In the genomic region with DNA sequence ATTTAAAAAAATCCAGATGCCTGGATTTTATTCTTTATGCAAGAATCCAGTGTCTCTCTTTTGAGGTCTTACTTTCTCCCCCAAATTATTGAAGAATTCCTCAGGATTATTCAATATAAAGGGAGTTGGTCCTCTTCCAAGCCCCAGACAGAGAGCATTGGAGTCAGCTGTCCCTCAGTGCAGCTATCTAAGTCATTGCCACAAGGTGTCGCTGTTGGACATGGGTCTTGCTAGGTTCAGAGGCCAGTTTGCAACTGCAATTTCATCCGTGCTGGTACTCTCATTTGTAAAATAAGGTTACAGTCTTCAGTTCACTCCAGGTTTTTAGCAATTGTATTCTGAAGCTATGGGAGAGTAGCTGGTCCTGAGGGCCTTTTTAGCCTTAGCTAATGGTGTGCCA, we compare ENCODE assay signal across 9 cellular contexts. TPM values are rescaled to one million over a fixed set of nuclear protein-coding genes. Genes with fewer than 3 reads are reported as not detected.
A peak's percentile ranks its signal among the peaks of the same experiment; 100 is the strongest.
DNase-seq lines count a peak whose midpoint lies in the region; ATAC-seq, FAIRE-seq and TF ChIP-seq lines count a peak whose summit lies in the region.
"Had no signal": no experiment of that assay in that cellular context is flagged by ENCODE, and none has a peak within 500 bp of the region (broad histone marks: within the 10 kb centered on the region; RNA-seq: fewer than 3 reads in every experiment).

No MANE protein-coding gene starts in this region.

- no peaks in the 10 kb centered on the region for H3K4me1 Mint-ChIP-seq in astrocyte (ENCODE audit: low read depth, unreplicated experiment)

- H3K9ac ChIP-seq in astrocyte (ENCODE audit: low read length), result no peak overlapping the region

- no peaks in the 10 kb centered on the region for H3K9me3 ChIP-seq in astrocyte (ENCODE audit: insufficient read depth, low read depth, low read length)
- peaks cover 0 to 13% (median 4%) of the 10 kb centered on the region in 3 donors for H3K9me3 ChIP-seq in tibial artery

- no peak overlapping the region for H3K4me3 ChIP-seq in astrocyte (ENCODE audit: insufficient read depth, low read depth, low read length)
- no peak overlapping the region for H3K4me3 ChIP-seq in tibial artery

- H3K4me3 Mint-ChIP-seq in astrocyte (ENCODE audit: unreplicated experiment), result no peak overlapping the region

- no peak overlapping the region for H3K4me2 ChIP-seq in astrocyte (ENCODE audit: low read length)

- H3K27me3 ChIP-seq in astrocyte (ENCODE audit: insufficient read depth, low read length), result no peaks in the 10 kb centered on the region
- H3K27me3 ChIP-seq in tibial artery, result no peaks in the 10 kb centered on the region

- peak; percentile 62 to 66 for DNase-seq in activated T-cell treated with anti-CD3 and anti-CD28 coated beads, Interleukin-2, amount 50 U/mL, for 48 hours
- DNase-seq in activated T-cell treated with anti-CD3 and anti-CD28 coated beads, Interleukin-2, amount 50 U/mL, for 1 hour, result no peak
- DNase-seq in NCI-H748 (lab: John Stamatoyannopoulos, UW; ENCODE audit: unreplicated experiment) (peak; percentile 61), astrocyte (ENCODE audit: low read depth) (peak; percentile 32), left colon (peak; percentile 34 to 67), tibial artery (no peak), NCI-H510A treated with DMSO at 0.1 percent for 48 hours (lab: John Stamatoyannopoulos, UW) (no peak)

- H4K20me1 ChIP-seq in astrocyte (ENCODE audit: insufficient read depth, low read length), result no peaks in the 10 kb centered on the region

- no peak overlapping the region for H2AFZ ChIP-seq in astrocyte (ENCODE audit: low read depth, low read length)

- H3K27me3 Mint-ChIP-seq in astrocyte (ENCODE audit: low read depth, unreplicated experiment), result no peaks in the 10 kb centered on the region

- intact Hi-C loops in left colon (cut with DNase I, micrococcal nuclease) (loop anchor here in 1 of 2 donors (5.0 kb wide), 1 partner anchor 294 kb away; no protein-coding TSS in a partner anchor), tibial artery (cut with DNase I; ENCODE audit: low total_unique reads) (loop anchor here (5.0 kb wide), 1 partner anchor 239 kb away; no protein-coding TSS in a partner anchor)

- H3K79me2 ChIP-seq in astrocyte (ENCODE audit: insufficient read depth, low read length), result no peaks in the 10 kb centered on the region

- H3K36me3 ChIP-seq in astrocyte (ENCODE audit: insufficient read depth, low read length), result no peaks in the 10 kb centered on the region
- H3K36me3 ChIP-seq in tibial artery, result no peaks in the 10 kb centered on the region

- ATAC-seq in HG02759 (IDR thresholded peaks at IDR 0.05; ENCODE audit: unreplicated experiment) (peak; percentile 53), left colon (peak; percentile 85)

- H3K27ac ChIP-seq in astrocyte (ENCODE audit: low read depth, low read length), result no peak overlapping the region
- no peak overlapping the region for H3K27ac ChIP-seq in tibial artery

- no peaks in the 10 kb centered on the region for H3K36me3 Mint-ChIP-seq in astrocyte (ENCODE audit: low read depth, unreplicated experiment)

- H3K9me3 Mint-ChIP-seq in astrocyte (ENCODE audit: unreplicated experiment), result peaks cover 10% of the 10 kb centered on the region

- TF ChIP-seq CTCF in astrocyte (IDR thresholded peaks at IDR 0.05; ENCODE audit: insufficient read depth, low read depth, low read length), result peak; percentile 61
- peak; percentile 31 to 35 for TF ChIP-seq CTCF in tibial artery (IDR thresholded peaks at IDR 0.05)

- H3K4me1 ChIP-seq in astrocyte (ENCODE audit: insufficient read depth, low read length) (peaks cover 5% of the 10 kb centered on the region), tibial artery (peaks cover 0 to 7% (median 2%) of the 10 kb centered on the region in 4 donors)

- peak; percentile 26 for FAIRE-seq in astrocyte (lab: Jason Lieb, UNC)
- FAIRE-seq: endometrium had no signal

- no peak overlapping the region for H3K27ac Mint-ChIP-seq in astrocyte (ENCODE audit: unreplicated experiment)

RNA-seq across cellular contexts. Expression of gene CCN2, which starts 27.8 kb away (rescaled TPM):
- total RNA-seq in astrocyte (1,138 and 1,253 TPM in 2 replicates), left colon (10 to 100 TPM; 34.4 to 37.8 TPM)

Comparison
In these comparisons a context has a peak if more than half of its experiments do, and no peak if none do; other contexts are left out.
1. DNase-seq: peak in activated T-cell treated with anti-CD3 and anti-CD28 coated beads, Interleukin-2, amount 50 U/mL, for 48 hours (2 of 2), NCI-H748 (single experiment), astrocyte (single experiment) and left colon (2 of 2); none in activated T-cell treated with anti-CD3 and anti-CD28 coated beads, Interleukin-2, amount 50 U/mL, for 1 hour (single experiment), tibial artery (0 of 2) and NCI-H510A treated with DMSO at 0.1 percent for 48 hours (single experiment).
2. RNA of gene CCN2, which starts 27.8 kb away (total RNA-seq): 1,138 to 1,253 TPM in astrocyte; 34.4 to 37.8 TPM in left colon; every median in the first group is over 10 times any median in the second.